ENCODE assay signal across 1 cellular context in the genomic region with DNA sequence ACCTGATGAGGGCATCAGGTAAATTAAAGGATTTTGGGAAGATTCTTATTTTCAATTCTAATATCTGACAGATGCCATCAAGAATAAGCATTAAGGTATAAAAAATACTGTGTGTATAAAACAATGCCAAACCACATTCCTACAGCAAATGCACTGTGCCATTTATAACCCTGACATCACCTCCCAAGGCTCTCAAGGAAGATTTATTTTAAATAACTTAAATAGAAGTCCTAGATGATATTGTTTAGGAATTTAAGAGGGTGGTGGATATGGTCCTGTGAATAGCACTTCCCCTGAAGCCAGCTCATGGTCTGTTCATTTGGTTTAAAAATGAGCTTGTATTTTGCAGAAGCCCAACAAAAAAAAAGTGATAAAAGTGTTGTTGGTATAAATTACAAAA.
TF ChIP-seq lines count a peak whose summit lies in the region.

No MANE protein-coding gene starts in this region.

TF ChIP-seq in IMR-90, 13 proteins besides CTCF, POLR2A, EP300 and RAD21 (continued from another document):
- TF ChIP-seq RCOR1 (IDR thresholded peaks at IDR 0.05; ENCODE audit: insufficient replicate concordance, low read length) (no peak), CHD1 (IDR thresholded peaks at IDR 0.05; ENCODE audit: low read depth, low read length) (no peak), BHLHE40 (IDR thresholded peaks at IDR 0.05; ENCODE audit: low read depth, low read length) (no peak), SMC3 (IDR thresholded peaks at IDR 0.05; ENCODE audit: low read depth, low read length) (no peak), MAZ (IDR thresholded peaks at IDR 0.05; ENCODE audit: borderline replicate concordance, low read depth, low read length) (no peak), MXI1 (IDR thresholded peaks at IDR 0.05; ENCODE audit: borderline replicate concordance, low read depth, low read length) (no peak), MAFK (IDR thresholded peaks at IDR 0.05; ENCODE audit: low read depth, low read length) (no peak)
- TF ChIP-seq, protein P1, sequence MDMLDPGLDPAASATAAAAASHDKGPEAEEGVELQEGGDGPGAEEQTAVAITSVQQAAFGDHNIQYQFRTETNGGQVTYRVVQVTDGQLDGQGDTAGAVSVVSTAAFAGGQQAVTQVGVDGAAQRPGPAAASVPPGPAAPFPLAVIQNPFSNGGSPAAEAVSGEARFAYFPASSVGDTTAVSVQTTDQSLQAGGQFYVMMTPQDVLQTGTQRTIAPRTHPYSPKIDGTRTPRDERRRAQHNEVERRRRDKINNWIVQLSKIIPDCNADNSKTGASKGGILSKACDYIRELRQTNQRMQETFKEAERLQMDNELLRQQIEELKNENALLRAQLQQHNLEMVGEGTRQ (IDR thresholded peaks at IDR 0.05; ENCODE audit: low read depth, low read length) = no peak
